ENCODE assay signal across 11 cellular contexts in the genomic region with DNA sequence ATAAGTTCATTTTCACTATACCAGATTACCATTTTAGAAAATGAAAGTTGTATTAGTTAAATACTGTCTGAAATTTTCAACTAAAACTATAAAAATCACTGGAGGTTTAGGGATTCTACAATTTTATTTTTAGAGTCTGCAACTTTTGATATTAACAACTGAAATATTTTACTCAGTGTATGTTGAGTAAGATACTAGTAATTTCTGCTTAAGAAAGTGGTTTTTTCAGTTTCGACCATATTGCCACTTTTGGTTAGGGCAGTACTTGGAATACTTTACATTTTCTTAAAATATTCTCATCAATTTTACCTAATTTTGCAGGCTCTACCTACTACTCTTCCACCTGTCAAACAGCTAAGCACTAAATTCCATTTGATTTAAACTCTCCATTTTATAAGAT. TPM values are rescaled to one million over a fixed set of nuclear protein-coding genes. Genes with fewer than 3 reads are reported as not detected.
A peak's percentile ranks its signal among the peaks of the same experiment; 100 is the strongest.
DNase-seq lines count a peak whose midpoint lies in the region; ATAC-seq and TF ChIP-seq lines count a peak whose summit lies in the region.
"Had no signal": no experiment of that assay in that cellular context is flagged by ENCODE, and none has a peak within 500 bp of the region (broad histone marks: within the 10 kb centered on the region; RNA-seq: fewer than 3 reads in every experiment).

No MANE protein-coding gene starts in this region.

- H3F3A ChIP-seq in Loucy (ENCODE audit: low read depth): no peaks in the 10 kb centered on the region

- no peak overlapping the region for H2AFZ ChIP-seq in Loucy (ENCODE audit: low read length)
- H2AFZ ChIP-seq: parathyroid adenoma had no signal

- no peaks in the 10 kb centered on the region for H3K9me3 Mint-ChIP-seq in natural killer cell

- in situ Hi-C loops in G401 (cut with HindIII; ENCODE audit: low sequenced_read_pairs): no loop called here

- TF ChIP-seq CTCF in Loucy (conservative IDR thresholded peaks at IDR 0.05; ENCODE audit: low read length) (no peak), natural killer cell (IDR thresholded peaks at IDR 0.05) (no peak)

- no peaks in the 10 kb centered on the region for H3K9me3 ChIP-seq in Loucy (ENCODE audit: insufficient read depth, low read depth, low read length)

- H3K4me3 ChIP-seq in Loucy (ENCODE audit: low read length, poor library complexity, severe bottlenecking): peak overlapping the region; percentile 87

- H3K4me1 ChIP-seq in Loucy (ENCODE audit: insufficient read depth, low read length, poor library complexity, severe bottlenecking): peaks cover 78% of the 10 kb centered on the region
- H3K4me1 ChIP-seq: parathyroid adenoma had no signal

- H3K27me3 Mint-ChIP-seq in natural killer cell (ENCODE audit: low read depth in 2 of 2): no peaks in the 10 kb centered on the region

- H3K4me3 Mint-ChIP-seq in natural killer cell: peak overlapping the region; percentile 13

- H3K79me2 ChIP-seq in Loucy (ENCODE audit: insufficient read depth, low read length): peaks cover 100% of the 10 kb centered on the region
- H3K79me2 ChIP-seq: parathyroid adenoma had no signal

- peaks cover 99% of the 10 kb centered on the region for H4K20me1 ChIP-seq in Loucy (ENCODE audit: insufficient read depth, low read length, poor library complexity, severe bottlenecking)

- DNase-seq in natural killer cell: no peak
- DNase-seq in GM19240 (ENCODE audit: insufficient read length, low spot score): no peak
- no peak for DNase-seq in NCI-H82 treated with DMSO at 0.1 percent for 48 hours (lab: John Stamatoyannopoulos, UW; ENCODE audit: unreplicated experiment)
- DNase-seq in G401 (ENCODE audit: low spot score): no peak
- DNase-seq: EL, kidney, NCI-H187 treated with DMSO at 0.1 percent for 48 hours had no signal

- H3K27me3 ChIP-seq in Loucy (ENCODE audit: insufficient read depth, low read length, poor library complexity, severe bottlenecking): peaks cover 4% of the 10 kb centered on the region

- ATAC-seq in GM18511 (IDR thresholded peaks at IDR 0.05; ENCODE audit: unreplicated experiment) (peak; percentile 73), GM21529 (IDR thresholded peaks at IDR 0.05; ENCODE audit: unreplicated experiment) (peak; percentile 55), natural killer cell (no peak)

- intact Hi-C loops in natural killer cell (cut with micrococcal nuclease): no loop called here

- peak overlapping the region; percentile 98 for H3K9ac ChIP-seq in Loucy (ENCODE audit: low read depth, low read length, poor library complexity, severe bottlenecking)
- H3K9ac ChIP-seq: parathyroid adenoma had no signal

- no peaks in the 10 kb centered on the region for H3K9me2 ChIP-seq in Loucy (replicated peaks; ENCODE audit: low read depth, low read length)

- H3K36me3 ChIP-seq in Loucy (ENCODE audit: insufficient read depth, low read length): peaks cover 43% of the 10 kb centered on the region

- H3K4me1 Mint-ChIP-seq in natural killer cell: peaks cover 36 to 61% of the 10 kb centered on the region in 2 donors

- H3K36me3 Mint-ChIP-seq in natural killer cell: no peaks in the 10 kb centered on the region

- H3K4me2 ChIP-seq in Loucy (ENCODE audit: low read depth, low read length, poor library complexity, severe bottlenecking): peak overlapping the region; percentile 81

- peak overlapping the region in 1 of 2 donors; percentile 96 for H3K27ac Mint-ChIP-seq in natural killer cell

RNA-seq across cellular contexts. Expression of gene KCNRG, which starts 59.6 kb away (rescaled TPM):
- 1 to 10 TPM in 1 of 3 donors, under 1 TPM in 2; 0.43 to 1.0 (median 0.61) TPM for total RNA-seq in natural killer cell
- 0.92 TPM in 1 of 2 replicates, not detected in the other for total RNA-seq in G401 (2014; rRNA removed; shearing (Covaris generic))

Comparison
In these comparisons a context has a peak if more than half of its experiments do, and no peak if none do; other contexts are left out.
1. ATAC-seq: peak in GM18511 (single experiment) and GM21529 (single experiment); none in natural killer cell (0 of 3).